12 cellular contexts compared by ENCODE assay signal in genomic region chr1:167668108-167668507, GRCh38. TPM values are rescaled to one million over a fixed set of nuclear protein-coding genes. Genes with fewer than 3 reads are reported as not detected.
DNase-seq lines count a peak whose midpoint lies in the region; ATAC-seq, FAIRE-seq and TF ChIP-seq lines count a peak whose summit lies in the region.
"Had no signal": no experiment of that assay in that cellular context is flagged by ENCODE, and none has a peak within 500 bp of the region (broad histone marks: within the 10 kb centered on the region; RNA-seq: fewer than 3 reads in every experiment).

No MANE protein-coding gene starts in this region.

- no peak overlapping the region for H2BK12ac ChIP-seq in H9 (ENCODE audit: insufficient read length, low read depth, low read length)

- no peak overlapping the region for H4K5ac ChIP-seq in H9 (ENCODE audit: insufficient read length, low read depth, low read length)

- H3K36me3 ChIP-seq in CD8-positive, alpha-beta T cell (ENCODE audit: insufficient read depth, low read length), result peaks cover 15% of the 10 kb centered on the region
- H3K36me3 ChIP-seq in heart right ventricle, result peaks cover 0 to 31% (median 0%) of the 10 kb centered on the region in 9 donors

- TF ChIP-seq CTCF in CD8-positive, alpha-beta T cell (IDR thresholded peaks at IDR 0.05), result no peak
- TF ChIP-seq CTCF in omental fat pad (IDR thresholded peaks at IDR 0.05) (no peak), heart right ventricle (IDR thresholded peaks at IDR 0.05) (no peak), H9 (conservative IDR thresholded peaks at IDR 0.05) (no peak)

- H2BK120ac ChIP-seq in H9 (ENCODE audit: low read depth, low read length, poor library complexity, severe bottlenecking), result no peak overlapping the region

- no peak overlapping the region for H3K4ac ChIP-seq in H9 (ENCODE audit: low read depth, low read length)

- no peak overlapping the region for H3K23ac ChIP-seq in H9 (ENCODE audit: insufficient read length, low read depth, low read length)

- H3K79me2 ChIP-seq in H9 (ENCODE audit: insufficient read depth, low read length), result no peaks in the 10 kb centered on the region

- no peak overlapping the region for H4K91ac ChIP-seq in H9 (ENCODE audit: insufficient read length, low read depth, low read length)

- H3T11ph ChIP-seq in H9 (ENCODE audit: low read length), result no peak overlapping the region

- H2BK20ac ChIP-seq in H9 (ENCODE audit: low read depth, low read length, poor library complexity, severe bottlenecking), result no peak overlapping the region

- FAIRE-seq in GM19239 (lab: Jason Lieb, UNC), result peak; percentile 62

- H3K27ac ChIP-seq in CD8-positive, alpha-beta T cell (ENCODE audit: low read depth, low read length), result no peak overlapping the region
- H3K27ac ChIP-seq in heart right ventricle, result peak overlapping the region in 4 of 10 donors; percentile 9 to 87 (median 38)
- no peak overlapping the region for H3K27ac ChIP-seq in H9 (ENCODE audit: insufficient read length, low read depth, low read length)
- H3K27ac ChIP-seq: HL-60, stomach had no signal

- POLR2A ChIA-PET in CD8-positive, alpha-beta T cell (lab: Charles Lee), result interaction anchor here (1.3 kb wide), 1 partner anchor 23 kb away, joined by 3 read pairs; no protein-coding TSS in a partner anchor

- DNase-seq in CD8-positive, alpha-beta T cell, result no peak
- DNase-seq in GM19239 (ENCODE audit: insufficient read length, low spot score), result no peak
- peak; percentile 35 for DNase-seq in NOMO-1 treated with dmso at 0.1 percent for 144 hours (lab: John Stamatoyannopoulos, UW; ENCODE audit: unreplicated experiment)
- no peak for DNase-seq in HPDE6-E6E7 (ENCODE audit: extremely low spot score)
- no peak for DNase-seq in omental fat pad (ENCODE audit: low spot score)
- no peak for DNase-seq in heart right ventricle
- no peak for DNase-seq in H9
- DNase-seq: activated CD4-positive, alpha-beta T cell treated with anti-CD3 and anti-CD28 coated beads for 1 hour; NCI-H446 treated with DMSO at 0.1 percent for 48 hours; stomach had no signal

- H3K56ac ChIP-seq in H9 (ENCODE audit: insufficient read length, low read depth, low read length), result no peak overlapping the region

- H3K36me3 Mint-ChIP-seq in CD8-positive, alpha-beta T cell, result peaks cover 84% of the 10 kb centered on the region
- no peaks in the 10 kb centered on the region for H3K36me3 Mint-ChIP-seq in H9 (ENCODE audit: insufficient read depth in 1 of 3, low read depth in 3 of 3)

- no peak overlapping the region for H3K9ac ChIP-seq in H9 (ENCODE audit: extremely low read depth, insufficient read length, low read length)

- peaks cover 55% of the 10 kb centered on the region for H3K4me1 ChIP-seq in CD8-positive, alpha-beta T cell (ENCODE audit: insufficient read depth, low read length)
- peaks cover 14 to 90% (median 81%) of the 10 kb centered on the region in 9 donors for H3K4me1 ChIP-seq in heart right ventricle
- no peaks in the 10 kb centered on the region for H3K4me1 ChIP-seq in H9 (ENCODE audit: insufficient read depth, low read length)

- 92 to 94% methylated on average over 6 of the region's 6 CpGs for WGBS in heart right ventricle, 2 donors
- WGBS in H9 (ENCODE audit: extremely low coverage, insufficient read length, low lambda C conversion rate), result no CpG with 5 or more reads among the region's 6 CpGs

- peak overlapping the region; percentile 85 for H3K27ac Mint-ChIP-seq in CD8-positive, alpha-beta T cell
- no peak overlapping the region for H3K27ac Mint-ChIP-seq in H9

- no peak overlapping the region for H3K14ac ChIP-seq in H9 (ENCODE audit: insufficient read depth, low read length)

- ATAC-seq in CD8-positive, alpha-beta T cell, result no peak
- ATAC-seq in HG02938 (IDR thresholded peaks at IDR 0.05; ENCODE audit: unreplicated experiment) (peak; percentile 70), omental fat pad (ENCODE audit: low FRiP score) (no peak), heart right ventricle (no peak)

- no peak overlapping the region for H3K4me3 ChIP-seq in CD8-positive, alpha-beta T cell (ENCODE audit: low read depth, low read length)
- H3K4me3 ChIP-seq in heart right ventricle, result no peak overlapping the region
- H3K4me3 ChIP-seq: stomach had no signal

- CTCF ChIA-PET in CD8-positive, alpha-beta T cell (lab: Charles Lee), result interaction anchor here (0.9 to 1.9 kb wide), 3 partner anchors 20 to 104 kb away, joined by 3 to 13 read pairs (median 9); no protein-coding TSS in a partner anchor

- H3K9me3 ChIP-seq in CD8-positive, alpha-beta T cell (ENCODE audit: low read length), result no peaks in the 10 kb centered on the region
- H3K9me3 ChIP-seq in heart right ventricle (no peaks in the 10 kb centered on the region), H9 (ENCODE audit: control insufficient read depth, low read depth, low read length) (no peaks in the 10 kb centered on the region)
- H3K9me3 ChIP-seq: stomach had no signal

- no peak overlapping the region for H2AK5ac ChIP-seq in H9 (ENCODE audit: insufficient read length, low read length)

- no peaks in the 10 kb centered on the region for H3K27me3 Mint-ChIP-seq in CD8-positive, alpha-beta T cell (ENCODE audit: low read depth)
- H3K27me3 Mint-ChIP-seq in H9 (ENCODE audit: low read depth), result peaks cover 6% of the 10 kb centered on the region; the same call in 1 of the 2 replicates

- H3K18ac ChIP-seq in H9 (ENCODE audit: insufficient read length, low read depth, low read length), result no peak overlapping the region

- no peak overlapping the region for H2AFZ ChIP-seq in H9 (ENCODE audit: low read length)

- H3K23me2 ChIP-seq in H9 (ENCODE audit: insufficient read length, low read depth, low read length, poor library complexity, severe bottlenecking), result no peaks in the 10 kb centered on the region

- peaks cover 88% of the 10 kb centered on the region for H3K4me1 Mint-ChIP-seq in CD8-positive, alpha-beta T cell (ENCODE audit: low read depth)
- peaks cover 14% of the 10 kb centered on the region in 2 experiments for H3K4me1 Mint-ChIP-seq in H9

- H3K4me3 Mint-ChIP-seq in CD8-positive, alpha-beta T cell, result no peak overlapping the region
- no peak overlapping the region for H3K4me3 Mint-ChIP-seq in H9

- H3K79me1 ChIP-seq in H9 (ENCODE audit: insufficient read depth, low read depth, low read length, poor library complexity, severe bottlenecking), result no peaks in the 10 kb centered on the region

- H3K9me3 Mint-ChIP-seq in CD8-positive, alpha-beta T cell, result no peaks in the 10 kb centered on the region
- no peaks in the 10 kb centered on the region for H3K9me3 Mint-ChIP-seq in H9

- H4K20me1 ChIP-seq in H9 (ENCODE audit: control insufficient read depth, insufficient read depth, insufficient read length), result no peaks in the 10 kb centered on the region

- H3K4me2 ChIP-seq in H9 (ENCODE audit: insufficient read depth, insufficient read length, low read length), result no peak overlapping the region

- no peaks in the 10 kb centered on the region for H3K27me3 ChIP-seq in CD8-positive, alpha-beta T cell (ENCODE audit: insufficient read depth, low read length)
- H3K27me3 ChIP-seq in heart right ventricle (no peaks in the 10 kb centered on the region), H9 (ENCODE audit: insufficient read depth, low read length) (no peaks in the 10 kb centered on the region)
- H3K27me3 ChIP-seq: stomach had no signal

- H2BK5ac ChIP-seq in H9 (ENCODE audit: insufficient read length, low read length), result no peak overlapping the region

- no peak overlapping the region for H2BK15ac ChIP-seq in H9 (ENCODE audit: low read depth, low read length)

- intact Hi-C loops in CD8-positive, alpha-beta T cell (cut with DNase I, micrococcal nuclease), result no loop called here
- intact Hi-C loops in heart right ventricle (cut with DNase I), result loop anchor here in 2 of 10 donors (5.0 kb wide), 2 partner anchors 36 to 51 kb away; partner anchors contain the start of gene RCSD1 (in 1 of the 2)

- H4K8ac ChIP-seq in H9 (replicated peaks; ENCODE audit: insufficient read length, low read depth, low read length), result no peak overlapping the region

RNA-seq across cellular contexts. Expression of gene RCSD1, which starts 38.1 kb away (rescaled TPM):
- 10 to 100 TPM; 42.4 to 44.3 TPM for total RNA-seq in CD8-positive, alpha-beta T cell
- total RNA-seq in omental fat pad (10 to 100 TPM; 11.3 to 37.5 (median 16.2) TPM), heart right ventricle (10 to 100 TPM; 27.9 to 50.2 (median 39.7) TPM), H9 (2021) (0.13 and 0.26 TPM in 2 replicates)
- polyA plus RNA-seq in heart right ventricle, result 10 to 100 TPM in 1 of 2 donors, 1 to 10 TPM in 1; 9.0 to 13.5 TPM

RNA-seq across cellular contexts. Expression of gene MPZL1, which starts 53.7 kb away (rescaled TPM):
- total RNA-seq in CD8-positive, alpha-beta T cell, result under 1 TPM; 0.67 to 0.81 TPM
- 100 to 1,000 TPM; 102 to 116 (median 108) TPM for total RNA-seq in omental fat pad
- 10 to 100 TPM; 15.6 to 52.5 (median 25.2) TPM for total RNA-seq in heart right ventricle
- polyA plus RNA-seq in heart right ventricle, result 10 to 100 TPM; 12.8 to 24.0 TPM
- 60.7 and 68.6 TPM in 2 replicates for total RNA-seq in H9 (2021)

Comparison
In these comparisons a context has a peak if more than half of its experiments do, and no peak if none do; other contexts are left out.
1. RNA of gene MPZL1, which starts 53.7 kb away (total RNA-seq): 102 to 116 TPM in omental fat pad, 60.7 to 68.6 TPM in H9 and 15.6 to 52.5 TPM in heart right ventricle; 0.67 to 0.81 TPM in CD8-positive, alpha-beta T cell; every median in the first group is over 4 times any median in the second.